ENCODE assay signal across 8 cellular contexts in genomic region chr3:107429330-107430181, GRCh38. TPM values are rescaled to one million over a fixed set of nuclear protein-coding genes. Genes with fewer than 3 reads are reported as not detected.
DNase-seq lines count a peak whose midpoint lies in the region; ATAC-seq, FAIRE-seq and TF ChIP-seq lines count a peak whose summit lies in the region.

No MANE protein-coding gene starts in this region.

- peak overlapping the region; percentile 54 for H3K9ac ChIP-seq in keratinocyte (ENCODE audit: control insufficient read depth, extremely low read depth, insufficient read depth, low read length)

- dilution Hi-C loops in keratinocyte (cut with MboI; ENCODE audit: extremely low pct_ligation_motif_present, low sequenced_read_pairs): loop anchor here (25.0 kb wide), 1 partner anchor 167 kb away; no protein-coding TSS in a partner anchor

- H2AFZ ChIP-seq in keratinocyte (ENCODE audit: control insufficient read depth, low read length): peak overlapping the region; percentile 93

- peak overlapping the region; percentile 2 for H3K27ac ChIP-seq in keratinocyte (ENCODE audit: control insufficient read depth, insufficient read depth, low read length)

- peak overlapping the region; percentile 99 for H3K4me2 ChIP-seq in keratinocyte (ENCODE audit: control insufficient read depth, extremely low read depth, insufficient read depth, low read depth, low read length)

- intact Hi-C loops in activated B cell treated with CpG ODN at 0.5 μM for 24 hours (cut with micrococcal nuclease): loop anchor here (1.0 to 10.0 kb wide), 9 partner anchors 8 to 1160 kb away; partner anchors contain the start of genes BBX, CIP2A and DZIP3

- no peaks in the 10 kb centered on the region for H3K9me3 Mint-ChIP-seq in activated B cell treated with CpG ODN at 0.5 μM for 24 hours

- no peaks in the 10 kb centered on the region for H3K79me2 ChIP-seq in keratinocyte (ENCODE audit: control insufficient read depth, insufficient read depth, low read length)

- peak overlapping the region; percentile 21 to 72 (median 70) for H3K4me3 ChIP-seq in keratinocyte (ENCODE audit: control insufficient read depth in 2 of 3, extremely low read depth in 1 of 3, insufficient read depth in 2 of 3, low read depth in 1 of 3, low read length in 3 of 3)

- no peaks in the 10 kb centered on the region for H4K20me1 ChIP-seq in keratinocyte (ENCODE audit: control insufficient read depth, extremely low read depth, insufficient read depth, low read length)

- POLR2A ChIA-PET in activated B cell treated with CpG ODN at 0.5 μM for 24 hours (lab: Charles Lee): interaction anchor here (0.7 to 2.7 kb wide), 4 partner anchors 12 to 310 kb away, joined by 3 to 14 read pairs (median 6); partner anchors contain the start of gene BBX

- FAIRE-seq in keratinocyte (lab: Jason Lieb, UNC): peak; percentile 71

- H3K4me1 ChIP-seq in keratinocyte (ENCODE audit: control insufficient read depth, extremely low read depth, insufficient read depth, low read length): peaks cover 27% of the 10 kb centered on the region

- peaks cover 4% of the 10 kb centered on the region for H3K36me3 Mint-ChIP-seq in activated B cell treated with CpG ODN at 0.5 μM for 24 hours (ENCODE audit: low read depth)

- no peaks in the 10 kb centered on the region for H3K9me1 ChIP-seq in keratinocyte (ENCODE audit: control insufficient read depth, extremely low read depth, insufficient read depth, low read length)

- peak; percentile 83 for TF ChIP-seq CTCF in activated B cell treated with CpG ODN at 0.5 μM for 24 hours (IDR thresholded peaks at IDR 0.05)
- TF ChIP-seq CTCF in keratinocyte (optimal IDR thresholded peaks at IDR 0.05 in 1 of 3, IDR thresholded peaks at IDR 0.05 in 1 of 3, conservative IDR thresholded peaks at IDR 0.05 in 1 of 3; ENCODE audit: extremely low read depth in 1 of 3, insufficient read depth in 2 of 3, low read length in 3 of 3): peak; percentile 83 to 89 (median 89)

- no peaks in the 10 kb centered on the region for H3K9me3 ChIP-seq in keratinocyte (ENCODE audit: control insufficient read depth, low read depth, low read length)

- H3K4me3 Mint-ChIP-seq in activated B cell treated with CpG ODN at 0.5 μM for 24 hours: peak overlapping the region; percentile 89

- peak; percentile 46 for ATAC-seq in HG02870 (IDR thresholded peaks at IDR 0.05; ENCODE audit: unreplicated experiment)
- peak; percentile 56 for ATAC-seq in activated B cell treated with CpG ODN at 0.5 μM for 24 hours (ENCODE audit: low read depth)

- H3K36me3 ChIP-seq in keratinocyte (ENCODE audit: control insufficient read depth in 2 of 2, extremely low read depth in 1 of 2, insufficient read depth in 2 of 2, low read length in 2 of 2): no peaks in the 10 kb centered on the region

- H3K27ac Mint-ChIP-seq in activated B cell treated with CpG ODN at 0.5 μM for 24 hours: peak overlapping the region; percentile 77

- no peaks in the 10 kb centered on the region for H3K27me3 ChIP-seq in keratinocyte (ENCODE audit: control insufficient read depth, extremely low read depth, insufficient read depth, low read length)

- CTCF ChIA-PET in activated B cell treated with CpG ODN at 0.5 μM for 24 hours (lab: Charles Lee): interaction anchor here (0.8 to 4.6 kb wide), 9 partner anchors 9 to 194 kb away, joined by 3 to 22 read pairs (median 7); partner anchors contain the start of gene BBX

- DNase-seq in activated gamma-delta T cell treated with Interleukin-2 at 50 U/mL for 16 hours: peak; percentile 45
- no peak for DNase-seq in activated gamma-delta T cell (lab: John Stamatoyannopoulos, UW)
- DNase-seq in NCI-H2029 treated with DMSO at 0.1 percent for 48 hours (lab: John Stamatoyannopoulos, UW): peak; percentile 76
- DNase-seq in activated B cell treated with CpG ODN at 0.5 μM for 24 hours: peak; percentile 59
- DNase-seq in cerebellum (ENCODE audit: low spot score): peak; percentile 73
- DNase-seq in keratinocyte (ENCODE audit: low read depth, low spot score): peak; percentile 21
- DNase-seq in stimulated activated CD4-positive, alpha-beta T cell treated with anti-CD3 and anti-CD28 coated beads, Interleukin-12 subunit alpha, Interleukin-12 subunit beta, amount 100 ng/mL, for 48 hours (ENCODE audit: low read depth in 2 of 3, low spot score in 1 of 3): peak in 2 of 3 donors; percentile 53 to 54

- H3K27me3 Mint-ChIP-seq in activated B cell treated with CpG ODN at 0.5 μM for 24 hours: no peaks in the 10 kb centered on the region

- H3K4me1 Mint-ChIP-seq in activated B cell treated with CpG ODN at 0.5 μM for 24 hours: peaks cover 58% of the 10 kb centered on the region

RNA-seq across cellular contexts. Expression of gene CCDC54, which starts 52.3 kb away (rescaled TPM):
- total RNA-seq in activated B cell treated with CpG ODN at 0.5 μM for 24 hours (not detected in 2 replicates), cerebellum (0.54 TPM)
- polyA plus RNA-seq in keratinocyte: not detected in 3 replicates
- polyA plus RNA-seq in keratinocyte (2011; ENCODE audit: low read depth): not detected
- not detected in 2 replicates for polyA plus RNA-seq in keratinocyte (2011; cell fraction: cytosol; rRNA removed)
- polyA plus RNA-seq in keratinocyte (2011; cell fraction: nucleus; rRNA removed): not detected in 2 replicates
- polyA plus RNA-seq in keratinocyte (2012; ENCODE audit: low replicate concordance): not detected in 2 replicates
- polyA minus RNA-seq in keratinocyte: not detected in 3 replicates
- not detected for polyA minus RNA-seq in keratinocyte (2011; cell fraction: cytosol; rRNA and poly(A)+ RNA removed)
- not detected in 2 replicates for polyA minus RNA-seq in keratinocyte (2011; cell fraction: nucleus; rRNA and poly(A)+ RNA removed)
